35 cellular contexts compared by ENCODE assay signal in the genomic region with DNA sequence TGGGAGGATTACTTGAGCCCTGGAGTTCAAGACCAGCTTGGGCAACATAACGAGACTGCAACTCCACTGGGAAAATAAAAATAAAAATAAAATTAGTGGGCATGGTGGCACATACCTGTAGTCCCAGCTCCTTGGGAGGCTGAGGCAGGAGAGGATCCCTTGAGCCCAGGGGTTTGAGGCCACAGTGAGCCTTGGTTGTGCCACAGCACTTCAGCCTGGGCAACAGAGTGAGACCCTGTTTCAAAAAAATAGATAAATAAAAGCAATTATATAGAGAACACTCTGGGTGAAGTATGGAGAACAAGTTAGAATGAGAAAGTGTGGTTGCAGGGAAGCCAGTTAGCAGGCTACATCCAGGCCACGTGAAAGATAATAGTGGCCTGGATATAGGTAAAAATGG. TPM values are rescaled to one million over a fixed set of nuclear protein-coding genes. Genes with fewer than 3 reads are reported as not detected.
"Had no signal": no experiment of that assay in that cellular context is flagged by ENCODE, and none has a peak within 500 bp of the region (broad histone marks: within the 10 kb centered on the region; RNA-seq: fewer than 3 reads in every experiment).

No MANE protein-coding gene starts in this region.

- H3K36me3 Mint-ChIP-seq: activated CD4-positive, alpha-beta memory T cell treated with anti-CD3 and anti-CD28 coated beads for 36 hours; activated CD8-positive, alpha-beta memory T cell treated with anti-CD3 and anti-CD28 coated beads, Interleukin-2, amount 10 ng/mL, durations not matched to agents 7 days and 5 days; activated naive CD4-positive, alpha-beta T cell treated with anti-CD3 and anti-CD28 coated beads, Interleukin-2, amount 10 ng/mL, durations not matched to agents 7 days and 5 days; activated naive CD8-positive, alpha-beta T cell had no signal

- H3K4me3 ChIP-seq: Peyer's patch, SJSA1 had no signal

- H3K27ac ChIP-seq: Peyer's patch, SJSA1 had no signal

- H3K4me3 Mint-ChIP-seq: activated B cell treated with CpG ODN at 0.5 μM for 24 hours; activated CD4-positive, alpha-beta memory T cell treated with anti-CD3 and anti-CD28 coated beads for 36 hours; activated CD8-positive, alpha-beta memory T cell treated with anti-CD3 and anti-CD28 coated beads, Interleukin-2, amount 10 ng/mL, durations not matched to agents 7 days and 5 days; activated naive CD4-positive, alpha-beta T cell treated with anti-CD3 and anti-CD28 coated beads, Interleukin-2, amount 10 ng/mL, durations not matched to agents 7 days and 5 days; activated naive CD8-positive, alpha-beta T cell; activated naive CD8-positive, alpha-beta T cell treated with anti-CD3 and anti-CD28 coated beads, Interleukin-2, amount 50 U/mL, for 24 hours; brain; T-helper 1 cell treated with Interleukin-12 subunit alpha and Interleukin-12 subunit beta and Interleukin-4 antibody, amounts not matched to agents 30 μg/mL and 1 μg/mL, for 36 hours; T-helper 2 cell treated with Interferon-gamma antibody and Interleukin-4, amounts not matched to agents 5 μg/mL and 100 μg/mL, for 36 hours had no signal

- H3K27ac Mint-ChIP-seq: activated B cell treated with CpG ODN at 0.5 μM for 24 hours; activated CD4-positive, alpha-beta memory T cell treated with anti-CD3 and anti-CD28 coated beads for 36 hours; activated CD8-positive, alpha-beta memory T cell treated with anti-CD3 and anti-CD28 coated beads, Interleukin-2, amount 10 ng/mL, durations not matched to agents 7 days and 5 days; activated naive CD4-positive, alpha-beta T cell treated with anti-CD3 and anti-CD28 coated beads, Interleukin-2, amount 10 ng/mL, durations not matched to agents 7 days and 5 days; activated naive CD8-positive, alpha-beta T cell; activated naive CD8-positive, alpha-beta T cell treated with anti-CD3 and anti-CD28 coated beads, Interleukin-2, amount 50 U/mL, for 24 hours; brain; T-helper 1 cell treated with Interleukin-12 subunit alpha and Interleukin-12 subunit beta and Interleukin-4 antibody, amounts not matched to agents 30 μg/mL and 1 μg/mL, for 36 hours; T-helper 2 cell treated with Interferon-gamma antibody and Interleukin-4, amounts not matched to agents 5 μg/mL and 100 μg/mL, for 36 hours had no signal

- H3K4me1 ChIP-seq: SJSA1 had no signal

- H3K27me3 Mint-ChIP-seq: activated naive CD4-positive, alpha-beta T cell treated with anti-CD3 and anti-CD28 coated beads, Interleukin-2, amount 10 ng/mL, durations not matched to agents 7 days and 5 days had no signal

- H3K27me3 ChIP-seq: Peyer's patch, SJSA1 had no signal

- H3K9me3 Mint-ChIP-seq: activated B cell treated with CpG ODN at 0.5 μM for 24 hours; activated CD4-positive, alpha-beta memory T cell treated with anti-CD3 and anti-CD28 coated beads for 36 hours; activated naive CD4-positive, alpha-beta T cell treated with anti-CD3 and anti-CD28 coated beads, Interleukin-2, amount 10 ng/mL, durations not matched to agents 7 days and 5 days; activated naive CD8-positive, alpha-beta T cell treated with anti-CD3 and anti-CD28 coated beads, Interleukin-2, amount 50 U/mL, for 24 hours; T-helper 1 cell treated with Interleukin-12 subunit alpha and Interleukin-12 subunit beta and Interleukin-4 antibody, amounts not matched to agents 30 μg/mL and 1 μg/mL, for 36 hours; T-helper 2 cell treated with Interferon-gamma antibody and Interleukin-4, amounts not matched to agents 5 μg/mL and 100 μg/mL, for 36 hours had no signal

- H3K9me3 ChIP-seq: Peyer's patch, SJSA1, SK-N-SH had no signal

- H3K9ac ChIP-seq: SK-N-SH had no signal

- DNase-seq: activated B cell treated with CpG ODN at 0.5 μM for 24 hours; activated CD4-positive, alpha-beta memory T cell treated with anti-CD3 and anti-CD28 coated beads for 36 hours; activated CD4-positive, alpha-beta T cell treated with anti-CD3 and anti-CD28 coated beads for 4 hours; activated CD4-positive, alpha-beta T cell treated with anti-CD3 and anti-CD28 coated beads, Interleukin-2, amount 50 U/mL, for 1 hour; activated CD4-positive, CD25-positive, alpha-beta regulatory T cell treated with anti-CD3 and anti-CD28 coated beads, Interleukin-2, amount 50 U/mL, for 72 hours; activated CD8-positive, alpha-beta memory T cell treated with anti-CD3 and anti-CD28 coated beads for 24 hours; activated CD8-positive, alpha-beta memory T cell treated with anti-CD3 and anti-CD28 coated beads, Interleukin-2, amount 10 ng/mL, durations not matched to agents 7 days and 5 days; activated CD8-positive, alpha-beta memory T cell treated with anti-CD3 and anti-CD28 coated beads, Interleukin-2, amount 50 U/mL, for 48 hours; activated effector memory CD4-positive, alpha-beta T cell treated with Interleukin-2 at 50 U/mL for 16 hours; activated naive CD4-positive, alpha-beta T cell treated with anti-CD3 and anti-CD28 coated beads, Interleukin-2, amount 10 ng/mL, durations not matched to agents 7 days and 5 days; activated naive CD8-positive, alpha-beta T cell treated with anti-CD3 and anti-CD28 coated beads, Interleukin-2, amount 50 U/mL, for 24 hours; activated T-cell treated with anti-CD3 and anti-CD28 coated beads, Interleukin-2, amount 50 U/mL, for 48 hours; anterior cingulate cortex; caudate nucleus; cerebellar nuclear complex; NCI-H1048; NCI-H1105 treated with DMSO at 0.1 percent for 48 hours; NCI-H1436; NCI-H1694; NCI-H1930; NCI-H2081 treated with DMSO at 0.1 percent for 48 hours; NCI-H226; NCI-H446 treated with DMSO at 0.1 percent for 48 hours; NCI-H524; NCI-H69; NCI-H82; PC-3; Peyer's patch; SHP77 treated with DMSO at 0.1 percent for 48 hours; SK-N-SH had no signal

- H3K36me3 ChIP-seq: Peyer's patch, SJSA1 had no signal

- H3K9me2 ChIP-seq: SK-N-SH had no signal

- H3K4me1 Mint-ChIP-seq: activated CD8-positive, alpha-beta memory T cell treated with anti-CD3 and anti-CD28 coated beads, Interleukin-2, amount 10 ng/mL, durations not matched to agents 7 days and 5 days; activated naive CD4-positive, alpha-beta T cell treated with anti-CD3 and anti-CD28 coated beads, Interleukin-2, amount 10 ng/mL, durations not matched to agents 7 days and 5 days; activated naive CD8-positive, alpha-beta T cell treated with anti-CD3 and anti-CD28 coated beads, Interleukin-2, amount 50 U/mL, for 24 hours had no signal

- H3K4me2 ChIP-seq: SK-N-SH had no signal

- ATAC-seq: activated CD8-positive, alpha-beta memory T cell treated with anti-CD3 and anti-CD28 coated beads, Interleukin-2, amount 10 ng/mL, durations not matched to agents 7 days and 5 days; activated naive CD8-positive, alpha-beta T cell treated with anti-CD3 and anti-CD28 coated beads, Interleukin-2, amount 50 U/mL, for 24 hours; PC-3 had no signal

RNA-seq across cellular contexts. Expression of a gene that starts 25.7 kb away (rescaled TPM):
- total RNA-seq: activated B cell treated with CpG ODN at 0.5 μM for 24 hours had no signal
